12 cellular contexts compared by ENCODE assay signal in the genomic region with DNA sequence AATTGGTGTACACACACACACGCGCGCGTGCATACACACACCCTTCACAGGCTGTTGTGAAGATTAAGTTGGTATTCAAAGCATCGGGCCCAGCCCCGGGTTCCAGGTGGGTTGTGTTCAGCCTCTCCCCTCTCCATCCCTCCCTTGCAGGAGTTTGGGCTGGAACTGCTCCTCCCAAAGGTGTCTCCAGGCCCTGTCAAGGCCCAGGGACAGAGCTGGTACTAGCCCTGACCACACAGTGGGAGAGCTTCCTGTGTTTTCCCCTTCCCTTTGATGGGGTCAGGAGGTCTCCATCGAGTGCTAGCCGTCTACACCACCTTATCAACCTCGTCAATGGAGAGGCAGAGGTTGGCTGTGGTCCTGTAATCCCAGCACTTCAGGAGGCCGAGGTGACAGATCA. TPM values are rescaled to one million over a fixed set of nuclear protein-coding genes. Genes with fewer than 3 reads are reported as not detected.
DNase-seq lines count a peak whose midpoint lies in the region; ATAC-seq, FAIRE-seq and TF ChIP-seq lines count a peak whose summit lies in the region.
"Had no signal": no experiment of that assay in that cellular context is flagged by ENCODE, and none has a peak within 500 bp of the region (broad histone marks: within the 10 kb centered on the region; RNA-seq: fewer than 3 reads in every experiment).

No MANE protein-coding gene starts in this region.

- no peaks in the 10 kb centered on the region for H3K9me3 Mint-ChIP-seq in natural killer cell
- H3K9me3 Mint-ChIP-seq: memory B cell had no signal

- no peaks in the 10 kb centered on the region for H3K9me3 ChIP-seq in HUES6 (ENCODE audit: control insufficient read depth, insufficient read depth, low read depth, low read length)
- H3K9me3 ChIP-seq in gastroesophageal sphincter: no peaks in the 10 kb centered on the region
- H3K9me3 ChIP-seq in pancreas: no peaks in the 10 kb centered on the region

- intact Hi-C loops in pancreas (cut with DNase I) (loop anchor here in 1 of 3 donors (5.0 kb wide), 1 partner anchor 96 kb away; no protein-coding TSS in a partner anchor), natural killer cell (cut with micrococcal nuclease) (loop anchor here (1.0 kb wide), 3 partner anchors 55 to 301 kb away; no protein-coding TSS in a partner anchor)

- 0 out of 2 replicates have a peak overlapping the region, but pooled peaks have one; percentile 12 for H3K27ac ChIP-seq in HUES6 (ENCODE audit: low read depth, low read length)
- peak overlapping the region in 2 of 4 donors; percentile 26 to 57 for H3K27ac ChIP-seq in gastroesophageal sphincter
- H3K27ac ChIP-seq in pancreas: no peak overlapping the region
- H3K27ac ChIP-seq: C4-2B had no signal

- H3K27me3 Mint-ChIP-seq in natural killer cell (ENCODE audit: low read depth in 2 of 2): no peaks in the 10 kb centered on the region
- H3K27me3 Mint-ChIP-seq: activated naive CD8-positive, alpha-beta T cell; memory B cell had no signal

- no peak overlapping the region for H3K4me3 ChIP-seq in HUES6 (ENCODE audit: low read depth, low read length)
- no peak overlapping the region for H3K4me3 ChIP-seq in gastroesophageal sphincter
- H3K4me3 ChIP-seq in pancreas: no peak overlapping the region
- H3K4me3 ChIP-seq: smooth muscle cell had no signal

- peak; percentile 25 for DNase-seq in ELF-1 (ENCODE audit: low read depth, low spot score)
- peak in 1 of 6 donors; percentile 47 for DNase-seq in pancreas
- no peak for DNase-seq in NCI-H524 treated with DMSO at 0.1 percent for 48 hours (lab: John Stamatoyannopoulos, UW)
- DNase-seq in natural killer cell: no peak
- no peak for DNase-seq in activated CD4-positive, alpha-beta T cell treated with anti-CD3 and anti-CD28 coated beads, Interleukin-2, amount 50 U/mL, for 48 hours

- TF ChIP-seq EP300 in gastroesophageal sphincter (IDR thresholded peaks at IDR 0.05): no peak

- TF ChIP-seq POLR2A in gastroesophageal sphincter (IDR thresholded peaks at IDR 0.05): no peak

- no peaks in the 10 kb centered on the region for H3K4me1 Mint-ChIP-seq in natural killer cell

- no peak overlapping the region for H3K9ac ChIP-seq in HUES6 (ENCODE audit: low read length)

- H3K27me3 ChIP-seq in HUES6 (ENCODE audit: control insufficient read depth, insufficient read depth, low read length) (no peaks in the 10 kb centered on the region), gastroesophageal sphincter (no peaks in the 10 kb centered on the region), pancreas (no peaks in the 10 kb centered on the region)

- H3K36me3 Mint-ChIP-seq in natural killer cell: no peaks in the 10 kb centered on the region
- H3K36me3 Mint-ChIP-seq: activated naive CD8-positive, alpha-beta T cell had no signal

- WGBS in gastroesophageal sphincter (ENCODE audit: low coverage in 1 of 2), 2 donors: 60 to 73% methylated on average over 1 to 3 of the region's 10 CpGs
- WGBS in pancreas, 2 donors: 68 to 69% methylated on average over 10 of the region's 10 CpGs

- H3K4me3 Mint-ChIP-seq in natural killer cell: no peak overlapping the region
- H3K4me3 Mint-ChIP-seq: activated naive CD8-positive, alpha-beta T cell; memory B cell had no signal

- FAIRE-seq in pancreas (lab: Jason Lieb, UNC): no peak

- no peak overlapping the region for H3K27ac Mint-ChIP-seq in natural killer cell
- H3K27ac Mint-ChIP-seq: activated naive CD8-positive, alpha-beta T cell; memory B cell had no signal

- peaks cover 7% of the 10 kb centered on the region for H3K36me3 ChIP-seq in HUES6 (ENCODE audit: control insufficient read depth, insufficient read depth, low read length)
- H3K36me3 ChIP-seq in gastroesophageal sphincter: peaks cover 0 to 23% of the 10 kb centered on the region in 2 donors
- no peaks in the 10 kb centered on the region for H3K36me3 ChIP-seq in pancreas

- ATAC-seq in gastroesophageal sphincter (peak; percentile 6), pancreas (peak in 3 of 4 donors; percentile 5 to 26 (median 14)), natural killer cell (no peak), HG02938 (IDR thresholded peaks at IDR 0.05; ENCODE audit: unreplicated experiment) (no peak)

- H3K4me1 ChIP-seq in HUES6 (ENCODE audit: control insufficient read depth, insufficient read depth, low read length) (peaks cover 23% of the 10 kb centered on the region), gastroesophageal sphincter (peaks cover 0 to 11% (median 0%) of the 10 kb centered on the region in 3 donors), pancreas (no peaks in the 10 kb centered on the region)

- no peak for TF ChIP-seq CTCF in gastroesophageal sphincter (IDR thresholded peaks at IDR 0.05)
- TF ChIP-seq CTCF in pancreas (IDR thresholded peaks at IDR 0.05): no peak
- TF ChIP-seq CTCF in natural killer cell (IDR thresholded peaks at IDR 0.05): no peak

RNA-seq across cellular contexts. Expression of a gene that starts 36.5 kb away (rescaled TPM):
- total RNA-seq in gastroesophageal sphincter (10 to 100 TPM; 70.3 to 90.3 (median 80.0) TPM), pancreas (10 to 100 TPM; 52.7 to 94.2 (median 57.7) TPM), natural killer cell (100 to 1,000 TPM; 126 to 178 (median 149) TPM)
- polyA plus RNA-seq in pancreas: 100 to 1,000 TPM in 1 of 2 donors, 10 to 100 TPM in 1; 87.2 to 115 TPM

Comparison
In these comparisons a context has a peak if more than half of its experiments do, and no peak if none do; other contexts are left out.
1. ATAC-seq: peak in gastroesophageal sphincter (single experiment) and pancreas (3 of 4); none in natural killer cell (0 of 3) and HG02938 (single experiment).